8 cellular contexts compared by ENCODE assay signal in genomic region chr9:129109504-129109903, GRCh38. TPM values are rescaled to one million over a fixed set of nuclear protein-coding genes. Genes with fewer than 3 reads are reported as not detected.
A peak's percentile ranks its signal among the peaks of the same experiment; 100 is the strongest.
DNase-seq lines count a peak whose midpoint lies in the region; ATAC-seq and TF ChIP-seq lines count a peak whose summit lies in the region.

No MANE protein-coding gene starts in this region.

- no peak for TF ChIP-seq CTCF in foreskin fibroblast (IDR thresholded peaks at IDR 0.05; ENCODE audit: low read depth, low read length)
- no peak for TF ChIP-seq CTCF in gastrocnemius medialis (IDR thresholded peaks at IDR 0.05 in 4 of 5, conservative IDR thresholded peaks at IDR 0.05 in 1 of 5)

- peaks cover 48 to 49% of the 10 kb centered on the region in 2 donors for H3K4me1 ChIP-seq in gastrocnemius medialis

- no peaks in the 10 kb centered on the region for H3K36me3 Mint-ChIP-seq in activated CD8-positive, alpha-beta memory T cell treated with anti-CD3 and anti-CD28 coated beads, Interleukin-2, amount 10 ng/mL, durations not matched to agents 7 days and 5 days
- H3K36me3 Mint-ChIP-seq in activated CD4-positive, alpha-beta T cell treated with anti-CD3 and anti-CD28 coated beads, Interleukin-2, amount 10 ng/mL, durations not matched to agents 24 days and 14 days (ENCODE audit: low read depth) = no peaks in the 10 kb centered on the region

- H3K27me3 ChIP-seq in gastrocnemius medialis = no peaks in the 10 kb centered on the region

- intact Hi-C loops in activated CD4-positive, alpha-beta T cell treated with anti-CD3 and anti-CD28 coated beads, Interleukin-2, amount 10 ng/mL, durations not matched to agents 24 days and 14 days (cut with micrococcal nuclease) = no loop called here
- intact Hi-C loops in gastrocnemius medialis (cut with DNase I; ENCODE audit: low total_unique reads) = no loop called here

- in situ Hi-C loops in gastrocnemius medialis (cut with MboI; ENCODE audit: low sequenced_read_pairs in 4 of 4) = no loop called here

- DNase-seq in activated CD8-positive, alpha-beta memory T cell treated with anti-CD3 and anti-CD28 coated beads, Interleukin-2, amount 10 ng/mL, durations not matched to agents 7 days and 5 days = peak; percentile 48
- no peak for DNase-seq in activated CD8-positive, alpha-beta memory T cell treated with anti-CD3 and anti-CD28 coated beads, Interleukin-2, amount 50 U/mL, for 48 hours
- DNase-seq in activated CD4-positive, alpha-beta T cell treated with anti-CD3 and anti-CD28 coated beads, Interleukin-2, amount 10 ng/mL, durations not matched to agents 24 days and 14 days = peak; percentile 70
- DNase-seq in foreskin fibroblast (peak; percentile 55 to 79), gastrocnemius medialis (peak in 1 of 2 donors; percentile 69)

- H3K27me3 Mint-ChIP-seq in activated CD8-positive, alpha-beta memory T cell treated with anti-CD3 and anti-CD28 coated beads, Interleukin-2, amount 10 ng/mL, durations not matched to agents 7 days and 5 days = no peaks in the 10 kb centered on the region
- no peaks in the 10 kb centered on the region for H3K27me3 Mint-ChIP-seq in activated CD4-positive, alpha-beta T cell treated with anti-CD3 and anti-CD28 coated beads, Interleukin-2, amount 10 ng/mL, durations not matched to agents 24 days and 14 days

- H3K4me3 Mint-ChIP-seq in activated CD8-positive, alpha-beta memory T cell treated with anti-CD3 and anti-CD28 coated beads, Interleukin-2, amount 10 ng/mL, durations not matched to agents 7 days and 5 days = peak overlapping the region; percentile 94
- H3K4me3 Mint-ChIP-seq in activated CD4-positive, alpha-beta T cell treated with anti-CD3 and anti-CD28 coated beads, Interleukin-2, amount 10 ng/mL, durations not matched to agents 24 days and 14 days = peak overlapping the region; percentile 96

- peak overlapping the region; percentile 92 to 99 (median 96) for H3K27ac ChIP-seq in gastrocnemius medialis

- no peak overlapping the region for H3K27ac Mint-ChIP-seq in activated CD8-positive, alpha-beta memory T cell treated with anti-CD3 and anti-CD28 coated beads, Interleukin-2, amount 10 ng/mL, durations not matched to agents 7 days and 5 days
- H3K27ac Mint-ChIP-seq in activated CD4-positive, alpha-beta T cell treated with anti-CD3 and anti-CD28 coated beads, Interleukin-2, amount 10 ng/mL, durations not matched to agents 24 days and 14 days = peak overlapping the region; percentile 61

- no peaks in the 10 kb centered on the region for H3K36me3 ChIP-seq in gastrocnemius medialis

- H3K9me3 Mint-ChIP-seq in activated CD8-positive, alpha-beta memory T cell treated with anti-CD3 and anti-CD28 coated beads, Interleukin-2, amount 10 ng/mL, durations not matched to agents 7 days and 5 days (ENCODE audit: low read depth) = no peaks in the 10 kb centered on the region
- H3K9me3 Mint-ChIP-seq in activated CD4-positive, alpha-beta T cell treated with anti-CD3 and anti-CD28 coated beads, Interleukin-2, amount 10 ng/mL, durations not matched to agents 24 days and 14 days = no peaks in the 10 kb centered on the region

- CTCF ChIA-PET in activated CD8-positive, alpha-beta memory T cell treated with anti-CD3 and anti-CD28 coated beads, Interleukin-2, amount 10 ng/mL, durations not matched to agents 7 days and 5 days (lab: Charles Lee) = interaction anchor here (1.9 kb wide), 1 partner anchor 29 kb away, joined by 6 read pairs; the partner anchor contains the start of gene DOLPP1

- no peak for ATAC-seq in activated CD8-positive, alpha-beta memory T cell treated with anti-CD3 and anti-CD28 coated beads, Interleukin-2, amount 10 ng/mL, durations not matched to agents 7 days and 5 days
- ATAC-seq in gastrocnemius medialis (peak in 1 of 2 donors; percentile 9), HG02973 (IDR thresholded peaks at IDR 0.05; ENCODE audit: unreplicated experiment) (no peak), GM21381 (IDR thresholded peaks at IDR 0.05; ENCODE audit: unreplicated experiment) (no peak), HG03354 (IDR thresholded peaks at IDR 0.05; ENCODE audit: poor library complexity, severe bottlenecking, unreplicated experiment) (no peak)

- H3K4me3 ChIP-seq in foreskin fibroblast (ENCODE audit: low read depth in 1 of 2, low read length in 2 of 2) = peak overlapping the region; percentile 78 to 91
- H3K4me3 ChIP-seq in gastrocnemius medialis = peak overlapping the region; percentile 68 to 99 (median 84)

- no peaks in the 10 kb centered on the region for H3K9me3 ChIP-seq in gastrocnemius medialis

- no peak for TF ChIP-seq POLR2A in gastrocnemius medialis (IDR thresholded peaks at IDR 0.05)

- H3K4me1 Mint-ChIP-seq in activated CD8-positive, alpha-beta memory T cell treated with anti-CD3 and anti-CD28 coated beads, Interleukin-2, amount 10 ng/mL, durations not matched to agents 7 days and 5 days = peaks cover 25% of the 10 kb centered on the region
- peaks cover 20% of the 10 kb centered on the region for H3K4me1 Mint-ChIP-seq in activated CD4-positive, alpha-beta T cell treated with anti-CD3 and anti-CD28 coated beads, Interleukin-2, amount 10 ng/mL, durations not matched to agents 24 days and 14 days

RNA-seq across cellular contexts. Expression of gene CRAT, which starts 1.1 kb away (rescaled TPM):
- total RNA-seq in activated CD8-positive, alpha-beta memory T cell treated with anti-CD3 and anti-CD28 coated beads, Interleukin-2, amount 10 ng/mL, durations not matched to agents 7 days and 5 days = 10 to 100 TPM; 14.1 to 17.6 TPM
- 8.6 and 11.4 TPM in 2 replicates for total RNA-seq in activated CD4-positive, alpha-beta T cell treated with anti-CD3 and anti-CD28 coated beads, Interleukin-2, amount 10 ng/mL, durations not matched to agents 24 days and 14 days
- total RNA-seq in gastrocnemius medialis = 100 to 1,000 TPM; 137 to 167 (median 144) TPM

RNA-seq across cellular contexts. Expression of gene PTPA, which starts 1.7 kb away (rescaled TPM):
- 100 to 1,000 TPM; 115 to 129 TPM for total RNA-seq in activated CD8-positive, alpha-beta memory T cell treated with anti-CD3 and anti-CD28 coated beads, Interleukin-2, amount 10 ng/mL, durations not matched to agents 7 days and 5 days
- 104 and 107 TPM in 2 replicates for total RNA-seq in activated CD4-positive, alpha-beta T cell treated with anti-CD3 and anti-CD28 coated beads, Interleukin-2, amount 10 ng/mL, durations not matched to agents 24 days and 14 days
- total RNA-seq in gastrocnemius medialis = 10 to 100 TPM; 37.6 to 71.6 (median 53.5) TPM

RNA-seq across cellular contexts. Expression of gene DOLPP1, which starts 28.6 kb away (rescaled TPM):
- total RNA-seq in activated CD8-positive, alpha-beta memory T cell treated with anti-CD3 and anti-CD28 coated beads, Interleukin-2, amount 10 ng/mL, durations not matched to agents 7 days and 5 days = 10 to 100 TPM; 18.5 to 23.7 TPM
- total RNA-seq in activated CD4-positive, alpha-beta T cell treated with anti-CD3 and anti-CD28 coated beads, Interleukin-2, amount 10 ng/mL, durations not matched to agents 24 days and 14 days = 24.7 and 24.8 TPM in 2 replicates
- total RNA-seq in gastrocnemius medialis = 1 to 10 TPM; 1.6 to 4.7 (median 2.8) TPM

Comparison
In these comparisons a context has a peak if more than half of its experiments do, and no peak if none do; other contexts are left out.
1. RNA of gene CRAT, which starts 1.1 kb away (total RNA-seq): 137 to 167 TPM in gastrocnemius medialis; 14.1 to 17.6 TPM in activated CD8-positive, alpha-beta memory T cell treated with anti-CD3 and anti-CD28 coated beads, Interleukin-2, amount 10 ng/mL, durations not matched to agents 7 days and 5 days and 8.6 to 11.4 TPM in activated CD4-positive, alpha-beta T cell treated with anti-CD3 and anti-CD28 coated beads, Interleukin-2, amount 10 ng/mL, durations not matched to agents 24 days and 14 days; every median in the first group is over 4 times any median in the second.